Comparison of ENCODE assay signal across 13 cellular contexts in the genomic region with DNA sequence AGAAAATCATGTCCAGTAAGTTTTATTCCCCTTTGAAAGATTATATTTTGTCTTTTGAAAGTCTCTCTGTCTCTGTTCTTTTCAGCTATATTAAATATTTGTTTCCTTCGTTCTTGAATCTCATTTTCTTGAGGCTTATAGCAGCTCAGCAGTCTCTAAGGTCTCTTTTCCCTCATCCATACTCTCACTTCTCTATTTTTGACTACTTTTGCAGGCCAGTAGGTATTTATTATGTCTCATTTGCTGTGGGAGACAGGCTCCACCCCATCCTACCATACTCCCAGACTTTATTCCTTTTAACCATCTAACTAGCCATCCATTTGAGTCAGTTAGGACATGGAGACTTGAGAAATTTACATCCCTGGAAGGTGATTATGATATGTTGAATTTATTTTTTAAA.
DNase-seq lines count a peak whose midpoint lies in the region; ATAC-seq and TF ChIP-seq lines count a peak whose summit lies in the region.
"Had no signal": no experiment of that assay in that cellular context is flagged by ENCODE, and none has a peak within 500 bp of the region (broad histone marks: within the 10 kb centered on the region; RNA-seq: fewer than 3 reads in every experiment).

No MANE protein-coding gene starts in this region.

- no peaks in the 10 kb centered on the region for H3K79me2 ChIP-seq in mesendoderm (ENCODE audit: control insufficient read depth, insufficient read depth, low read length)

- H3K56ac ChIP-seq in mesendoderm (ENCODE audit: low read length), result no peak overlapping the region

- no peak overlapping the region for H3K4ac ChIP-seq in mesendoderm (ENCODE audit: low read depth, low read length)

- TF ChIP-seq CTCF in right atrium auricular region (IDR thresholded peaks at IDR 0.05), result no peak
- TF ChIP-seq CTCF in prostate gland (IDR thresholded peaks at IDR 0.05), result no peak

- TF ChIP-seq POLR2A in prostate gland (IDR thresholded peaks at IDR 0.05), result no peak

- no peaks in the 10 kb centered on the region for H3K36me3 ChIP-seq in right atrium auricular region
- H3K36me3 ChIP-seq in duodenal mucosa (ENCODE audit: control insufficient read depth in 1 of 2, insufficient read depth in 2 of 2, low read length in 2 of 2), result no peaks in the 10 kb centered on the region
- no peaks in the 10 kb centered on the region for H3K36me3 ChIP-seq in prostate gland
- no peaks in the 10 kb centered on the region for H3K36me3 ChIP-seq in mesendoderm (ENCODE audit: control insufficient read depth, insufficient read depth, low read length)

- H4K8ac ChIP-seq in mesendoderm (ENCODE audit: low read depth, low read length), result no peak overlapping the region

- no peak overlapping the region for H2BK120ac ChIP-seq in mesendoderm (ENCODE audit: low read depth, low read length)

- no peak overlapping the region for H3K4me2 ChIP-seq in mesendoderm (ENCODE audit: low read length)

- H3K4me1 ChIP-seq in right atrium auricular region, result peaks cover 0 to 80% of the 10 kb centered on the region in 2 donors
- peaks cover 17 to 52% of the 10 kb centered on the region in 2 donors for H3K4me1 ChIP-seq in duodenal mucosa (ENCODE audit: control insufficient read depth in 1 of 2, insufficient read depth in 2 of 2, low read length in 2 of 2)
- H3K4me1 ChIP-seq in prostate gland (replicated peaks), result peaks cover 7% of the 10 kb centered on the region
- no peaks in the 10 kb centered on the region for H3K4me1 ChIP-seq in mesendoderm (ENCODE audit: control insufficient read depth, low read depth, low read length)

- DNase-seq in right atrium auricular region (ENCODE audit: low spot score) (no peak), Right ventricle myocardium superior (no peak), prostate gland (ENCODE audit: low spot score) (no peak), DMS79 treated with DMSO at 0.1 percent for 48 hours (lab: John Stamatoyannopoulos, UW) (no peak), NCI-H2029 treated with DMSO at 0.1 percent for 48 hours (lab: John Stamatoyannopoulos, UW) (no peak), mesendoderm (no peak)
- DNase-seq: activated T-cell treated with anti-CD3 and anti-CD28 coated beads, Interleukin-2, amount 50 U/mL, for 24 hours; KG1; stimulated activated CD4-positive, alpha-beta T cell treated with anti-CD3 and anti-CD28 coated beads, Interleukin-1b, Interleukin-23, amount 100 ng/mL, for 48 hours; stimulated activated naive CD8-positive, alpha-beta T cell treated with anti-CD3 and anti-CD28 coated beads, Interleukin-15, Interleukin-2, amounts not matched to agents 100 U/mL and 50 U/mL, for 24 hours had no signal

- no peak overlapping the region for H2AK5ac ChIP-seq in mesendoderm (ENCODE audit: low read length)

- peak overlapping the region; percentile 88 to 93 for H3K27ac ChIP-seq in right atrium auricular region
- H3K27ac ChIP-seq in duodenal mucosa (ENCODE audit: low read depth, low read length), result peak overlapping the region; percentile 32
- H3K27ac ChIP-seq in prostate gland, result peak overlapping the region; percentile 70 to 79
- H3K27ac ChIP-seq in mesendoderm (ENCODE audit: low read depth, low read length), result no peak overlapping the region

- no peak overlapping the region for H3K18ac ChIP-seq in mesendoderm (ENCODE audit: low read length)

- intact Hi-C loops in Right ventricle myocardium superior (cut with DNase I), result loop anchor here (10.0 kb wide), 2 partner anchors 98 to 168 kb away; no protein-coding TSS in a partner anchor
- intact Hi-C loops in prostate gland (cut with DNase I), result loop anchor here (5.0 to 10.0 kb wide), 3 partner anchors 76 to 198 kb away; no protein-coding TSS in a partner anchor

- H3K9me3 ChIP-seq in right atrium auricular region (no peaks in the 10 kb centered on the region), duodenal mucosa (ENCODE audit: control insufficient read depth in 1 of 2, low read length in 2 of 2) (no peaks in the 10 kb centered on the region), prostate gland (no peaks in the 10 kb centered on the region)

- H3K9ac ChIP-seq in duodenal mucosa (ENCODE audit: low read depth in 1 of 2, low read length in 2 of 2) (no peak overlapping the region), mesendoderm (ENCODE audit: low read length) (no peak overlapping the region)

- H3K4me3 ChIP-seq in right atrium auricular region (no peak overlapping the region), duodenal mucosa (ENCODE audit: low read depth in 1 of 2, low read length in 2 of 2) (no peak overlapping the region), prostate gland (no peak overlapping the region), mesendoderm (ENCODE audit: low read length) (no peak overlapping the region)

- no peak overlapping the region for H2BK5ac ChIP-seq in mesendoderm (ENCODE audit: low read length)

- WGBS in prostate gland, result 86% methylated on average over 1 of the region's 1 CpG
- no CpG with 5 or more reads among the region's 1 CpG for WGBS in mesendoderm (ENCODE audit: extremely low coverage, insufficient coverage, low lambda C conversion rate)

- no peak overlapping the region for H2BK15ac ChIP-seq in mesendoderm (replicated peaks; ENCODE audit: low read depth)

- H3K23ac ChIP-seq in mesendoderm (ENCODE audit: low read length), result no peak overlapping the region

- ATAC-seq in Right ventricle myocardium superior (ENCODE audit: poor library complexity) (no peak), HG02840 (IDR thresholded peaks at IDR 0.05; ENCODE audit: low FRiP score, unreplicated experiment) (no peak)
- ATAC-seq: esophagus mucosa; stimulated activated naive CD8-positive, alpha-beta T cell treated with anti-CD3 and anti-CD28 coated beads, Interleukin-15, Interleukin-2, amounts not matched to agents 100 U/mL and 50 U/mL, for 24 hours had no signal

- H3K27me3 ChIP-seq in right atrium auricular region, result no peaks in the 10 kb centered on the region
- no peaks in the 10 kb centered on the region for H3K27me3 ChIP-seq in duodenal mucosa (ENCODE audit: control insufficient read depth in 1 of 2, insufficient read depth in 2 of 2, low read length in 2 of 2)
- H3K27me3 ChIP-seq in prostate gland (replicated peaks; ENCODE audit: insufficient read depth), result no peaks in the 10 kb centered on the region
- H3K27me3 ChIP-seq in mesendoderm (ENCODE audit: insufficient read depth, low read length, poor library complexity), result no peaks in the 10 kb centered on the region

- no peaks in the 10 kb centered on the region for H3K79me1 ChIP-seq in mesendoderm (ENCODE audit: low read length)

- H4K5ac ChIP-seq in mesendoderm (ENCODE audit: low read length), result no peak overlapping the region
